In the genomic region with DNA sequence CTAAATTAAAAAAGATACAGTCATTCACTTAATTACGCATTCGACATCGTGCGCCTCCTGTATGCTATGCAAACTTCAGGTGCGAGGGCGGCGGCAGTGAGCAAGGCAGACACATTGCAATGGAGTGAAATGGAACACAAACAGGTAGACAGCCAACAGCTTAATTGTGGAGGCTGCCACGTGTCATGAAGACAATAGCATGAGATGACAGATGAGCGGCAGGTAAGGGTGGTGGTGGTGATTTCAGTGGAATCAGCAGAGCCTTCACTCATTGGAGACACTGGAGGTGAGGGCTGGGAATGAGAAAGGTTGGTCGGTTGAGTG, we compare ENCODE assay signal across 1 cellular context.
TF ChIP-seq lines count a peak whose summit lies in the region.

No MANE protein-coding gene starts in this region.

TF ChIP-seq in GM23338, 12 proteins besides CTCF, POLR2A, EP300 and RAD21 (continued from another document):
- TF ChIP-seq ZNF462 (CRISPR knock-in tag; IDR thresholded peaks at IDR 0.05) (no peak), STAT1 (IDR thresholded peaks at IDR 0.05; ENCODE audit: unreplicated experiment) (no peak), JUNB (IDR thresholded peaks at IDR 0.05; ENCODE audit: unreplicated experiment) (no peak), POLR2AphosphoS5 (IDR thresholded peaks at IDR 0.05; ENCODE audit: low read depth) (no peak), ETS1 (IDR thresholded peaks at IDR 0.05) (no peak), ZNF114 (CRISPR knock-in tag; IDR thresholded peaks at IDR 0.05) (no peak), CREB1 (CRISPR knock-in tag; IDR thresholded peaks at IDR 0.05; ENCODE audit: low read depth) (no peak), ZNF331 (CRISPR knock-in tag; IDR thresholded peaks at IDR 0.05; ENCODE audit: low read depth) (no peak), NANOG (IDR thresholded peaks at IDR 0.05; ENCODE audit: borderline replicate concordance) (no peak)
- TF ChIP-seq, protein P1, sequence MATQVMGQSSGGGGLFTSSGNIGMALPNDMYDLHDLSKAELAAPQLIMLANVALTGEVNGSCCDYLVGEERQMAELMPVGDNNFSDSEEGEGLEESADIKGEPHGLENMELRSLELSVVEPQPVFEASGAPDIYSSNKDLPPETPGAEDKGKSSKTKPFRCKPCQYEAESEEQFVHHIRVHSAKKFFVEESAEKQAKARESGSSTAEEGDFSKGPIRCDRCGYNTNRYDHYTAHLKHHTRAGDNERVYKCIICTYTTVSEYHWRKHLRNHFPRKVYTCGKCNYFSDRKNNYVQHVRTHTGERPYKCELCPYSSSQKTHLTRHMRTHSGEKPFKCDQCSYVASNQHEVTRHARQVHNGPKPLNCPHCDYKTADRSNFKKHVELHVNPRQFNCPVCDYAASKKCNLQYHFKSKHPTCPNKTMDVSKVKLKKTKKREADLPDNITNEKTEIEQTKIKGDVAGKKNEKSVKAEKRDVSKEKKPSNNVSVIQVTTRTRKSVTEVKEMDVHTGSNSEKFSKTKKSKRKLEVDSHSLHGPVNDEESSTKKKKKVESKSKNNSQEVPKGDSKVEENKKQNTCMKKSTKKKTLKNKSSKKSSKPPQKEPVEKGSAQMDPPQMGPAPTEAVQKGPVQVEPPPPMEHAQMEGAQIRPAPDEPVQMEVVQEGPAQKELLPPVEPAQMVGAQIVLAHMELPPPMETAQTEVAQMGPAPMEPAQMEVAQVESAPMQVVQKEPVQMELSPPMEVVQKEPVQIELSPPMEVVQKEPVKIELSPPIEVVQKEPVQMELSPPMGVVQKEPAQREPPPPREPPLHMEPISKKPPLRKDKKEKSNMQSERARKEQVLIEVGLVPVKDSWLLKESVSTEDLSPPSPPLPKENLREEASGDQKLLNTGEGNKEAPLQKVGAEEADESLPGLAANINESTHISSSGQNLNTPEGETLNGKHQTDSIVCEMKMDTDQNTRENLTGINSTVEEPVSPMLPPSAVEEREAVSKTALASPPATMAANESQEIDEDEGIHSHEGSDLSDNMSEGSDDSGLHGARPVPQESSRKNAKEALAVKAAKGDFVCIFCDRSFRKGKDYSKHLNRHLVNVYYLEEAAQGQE (IDR thresholded peaks at IDR 0.05; ENCODE audit: unreplicated experiment), result no peak
